ENCODE assay signal across 8 cellular contexts in the genomic region with DNA sequence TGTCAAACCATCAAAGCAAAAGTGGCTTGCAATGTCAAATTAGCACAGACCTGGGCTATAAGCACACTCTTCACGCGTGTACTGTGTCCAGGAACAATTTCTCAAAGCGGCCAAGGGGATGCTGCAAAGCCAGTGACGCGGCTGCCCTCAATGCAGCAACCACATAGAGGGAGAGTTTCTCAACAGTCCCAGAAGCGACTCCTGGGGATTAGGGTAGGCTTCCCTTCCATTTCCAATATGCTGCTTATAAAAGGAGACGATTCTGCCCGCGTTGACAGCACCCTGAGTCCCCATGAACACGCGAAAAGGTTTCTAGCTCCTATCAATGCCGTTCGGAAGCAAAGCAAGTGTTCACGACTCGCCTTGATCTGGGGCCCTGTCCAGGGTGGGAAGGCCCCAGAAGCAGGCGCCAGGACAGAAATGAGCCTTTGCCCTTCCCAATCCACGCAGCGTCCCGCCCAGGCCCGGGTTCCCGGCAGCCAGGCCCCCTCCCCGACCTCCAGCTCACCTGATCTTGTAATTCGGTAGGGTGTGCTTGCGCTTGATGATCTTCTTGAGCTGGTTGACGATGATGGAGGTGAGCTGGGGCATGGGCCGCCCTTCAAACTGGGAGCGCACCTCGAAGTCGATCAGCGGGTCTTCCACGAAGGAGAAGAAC. TPM values are rescaled to one million over a fixed set of nuclear protein-coding genes. Genes with fewer than 3 reads are reported as not detected.
DNase-seq lines count a peak whose midpoint lies in the region; ATAC-seq and TF ChIP-seq lines count a peak whose summit lies in the region.

No MANE protein-coding gene starts in this region.

- ATAC-seq in GM18498 (IDR thresholded peaks at IDR 0.05; ENCODE audit: unreplicated experiment) (peak; percentile 27), GM19324 (IDR thresholded peaks at IDR 0.05; ENCODE audit: low FRiP score, unreplicated experiment) (no peak)

- peak overlapping the region; percentile 83 for H3K4me3 ChIP-seq in WI38 (ENCODE audit: low read depth, low read length)

- no peak for TF ChIP-seq CTCF in WI38 (IDR thresholded peaks at IDR 0.05; ENCODE audit: low read depth, low read length)

- DNase-seq in A172 (ENCODE audit: low spot score) (peak; percentile 43), KBM-7 (peak; percentile 54), medulla oblongata (ENCODE audit: extremely low spot score) (peak; percentile 56)
- DNase-seq in effector CD8-positive, alpha-beta T cell (lab: John Stamatoyannopoulos, UW) = peak; percentile 10
- peak; percentile 22 for DNase-seq in stimulated activated naive CD4-positive, alpha-beta T cell treated with Interleukin-2 at 50 U/mL for 16 hours (lab: John Stamatoyannopoulos, UW)

- in situ Hi-C loops in KBM-7 (cut with MboI; ENCODE audit: low pct_unique_long_range_greater_than_20kb, low sequenced_read_pairs) = no loop called here

RNA-seq across cellular contexts. Expression of a gene that starts 1.3 kb away (rescaled TPM):
- 23.9 and 24.8 TPM in 2 replicates for total RNA-seq in A172 (2014; rRNA removed; shearing (Covaris generic))
